ENCODE assay signal across 2 cellular contexts in genomic region chr12:57732726-57733593, GRCh38.
A peak's percentile ranks its signal among the peaks of the same experiment; 100 is the strongest.
TF ChIP-seq lines count a peak whose summit lies in the region.

No MANE protein-coding gene starts in this region.

TF ChIP-seq in IMR-90, 13 proteins besides CTCF, POLR2A, EP300 and RAD21:
- TF ChIP-seq RCOR1 (IDR thresholded peaks at IDR 0.05; ENCODE audit: insufficient replicate concordance, low read length) (no peak), NFE2L2 (IDR thresholded peaks at IDR 0.05; ENCODE audit: low read depth, low read length) (no peak)

TF ChIP-seq in endothelial cell of umbilical vein, 7 proteins besides CTCF, POLR2A, EP300 and RAD21:
- TF ChIP-seq FOS (IDR thresholded peaks at IDR 0.05; ENCODE audit: borderline replicate concordance, insufficient read depth, low read length) (peak; percentile 22), POLR2AphosphoS5 (IDR thresholded peaks at IDR 0.05; ENCODE audit: insufficient read depth, low read depth, low read length) (no peak)
